1 cellular context compared by ENCODE assay signal in genomic region chr11:6747097-6747662, GRCh38.
TF ChIP-seq lines count a peak whose summit lies in the region.

No MANE protein-coding gene starts in this region.

TF ChIP-seq in K562, 482 proteins besides CTCF, POLR2A, EP300 and RAD21 (continues in another document):
- TF ChIP-seq ZNF507 (tag; conservative IDR thresholded peaks at IDR 0.05) (no peak), ARID1B (IDR thresholded peaks at IDR 0.05) (peak; percentile 73), ZNF584 (CRISPR knock-in tag; IDR thresholded peaks at IDR 0.05; ENCODE audit: low read depth) (0 out of 2 replicates have a peak, but pooled peaks have one; percentile 37), TAL1 (IDR thresholded peaks at IDR 0.05) (peak; percentile 71), DIDO1 (tag; IDR thresholded peaks at IDR 0.05; ENCODE audit: low read depth) (no peak), ZNF592 (IDR thresholded peaks at IDR 0.05) (0 out of 2 replicates have a peak, but pooled peaks have one; percentile 43), ZNF232 (CRISPR knock-in tag; IDR thresholded peaks at IDR 0.05) (no peak), ZNF644 (tag; IDR thresholded peaks at IDR 0.05; ENCODE audit: low read depth) (0 out of 2 replicates have a peak, but pooled peaks have one; percentile 46), CBFB (CRISPR knock-in tag; IDR thresholded peaks at IDR 0.05) (no peak), CBX3 (IDR thresholded peaks at IDR 0.05; ENCODE audit: borderline replicate concordance in 1 of 2, low read length in 2 of 2) (no peak; a peak in 1 of 3 replicates), HNRNPLL (IDR thresholded peaks at IDR 0.05; ENCODE audit: low read depth, low read length, poor library complexity, severe bottlenecking) (no peak), SMARCA4 (IDR thresholded peaks at IDR 0.05) (peak; percentile 40; the same call in 1 of the 2 replicates), L3MBTL2 (IDR thresholded peaks at IDR 0.05) (peak; percentile 60; the same call in 1 of the 2 replicates), ZSCAN29 (IDR thresholded peaks at IDR 0.05) (no peak), SMAD4 (CRISPR knock-in tag; conservative IDR thresholded peaks at IDR 0.05) (0 out of 2 replicates have a peak, but pooled peaks have one; percentile 24), CEBPB (tag; IDR thresholded peaks at IDR 0.05) (no peak), HNRNPK (IDR thresholded peaks at IDR 0.05; ENCODE audit: low read depth, low read length, poor library complexity, severe bottlenecking) (no peak), DPF2 (IDR thresholded peaks at IDR 0.05) (peak; percentile 60; the same call in 1 of the 2 replicates), HMGXB4 (CRISPR knock-in tag; IDR thresholded peaks at IDR 0.05) (no peak), CBFA2T3 (IDR thresholded peaks at IDR 0.05) (peak; percentile 68), POLR2AphosphoS2 (IDR thresholded peaks at IDR 0.05; ENCODE audit: low read length) (no peak), STAG1 (CRISPR knock-in tag; IDR thresholded peaks at IDR 0.05; ENCODE audit: borderline replicate concordance) (no peak), CREBBP (IDR thresholded peaks at IDR 0.05; ENCODE audit: low read depth, low read length) (no peak), CEBPZ (IDR thresholded peaks at IDR 0.05; ENCODE audit: borderline replicate concordance, low read depth, low read length) (no peak), HIVEP1 (CRISPR knock-in tag; IDR thresholded peaks at IDR 0.05) (no peak), DEAF1 (CRISPR knock-in tag; IDR thresholded peaks at IDR 0.05) (no peak), EHMT2 (IDR thresholded peaks at IDR 0.05) (no peak), ZBTB7A (IDR thresholded peaks at IDR 0.05; ENCODE audit: borderline replicate concordance, control insufficient read depth, low read depth, low read length) (no peak), RAD51 (IDR thresholded peaks at IDR 0.05; ENCODE audit: borderline replicate concordance, low read depth) (peak; percentile 26; the same call in 1 of the 2 replicates), CREM (IDR thresholded peaks at IDR 0.05; ENCODE audit: low read depth) (no peak), MED1 (CRISPR knock-in tag; IDR thresholded peaks at IDR 0.05; ENCODE audit: borderline replicate concordance) (no peak), ZNF589 (CRISPR knock-in tag; IDR thresholded peaks at IDR 0.05; ENCODE audit: low read depth) (0 out of 2 replicates have a peak, but pooled peaks have one; percentile 27), DMBX1 (CRISPR knock-in tag; IDR thresholded peaks at IDR 0.05; ENCODE audit: borderline replicate concordance) (no peak), ATF2 (CRISPR knock-in tag; IDR thresholded peaks at IDR 0.05) (no peak), ZNF830 (CRISPR knock-in tag; IDR thresholded peaks at IDR 0.05) (no peak), FOSL1 (tag; conservative IDR thresholded peaks at IDR 0.05) (0 out of 2 replicates have a peak, but pooled peaks have one; percentile 12), NFYB (IDR thresholded peaks at IDR 0.05; ENCODE audit: extremely low read depth, insufficient read length) (no peak)
- TF ChIP-seq, protein P1, sequence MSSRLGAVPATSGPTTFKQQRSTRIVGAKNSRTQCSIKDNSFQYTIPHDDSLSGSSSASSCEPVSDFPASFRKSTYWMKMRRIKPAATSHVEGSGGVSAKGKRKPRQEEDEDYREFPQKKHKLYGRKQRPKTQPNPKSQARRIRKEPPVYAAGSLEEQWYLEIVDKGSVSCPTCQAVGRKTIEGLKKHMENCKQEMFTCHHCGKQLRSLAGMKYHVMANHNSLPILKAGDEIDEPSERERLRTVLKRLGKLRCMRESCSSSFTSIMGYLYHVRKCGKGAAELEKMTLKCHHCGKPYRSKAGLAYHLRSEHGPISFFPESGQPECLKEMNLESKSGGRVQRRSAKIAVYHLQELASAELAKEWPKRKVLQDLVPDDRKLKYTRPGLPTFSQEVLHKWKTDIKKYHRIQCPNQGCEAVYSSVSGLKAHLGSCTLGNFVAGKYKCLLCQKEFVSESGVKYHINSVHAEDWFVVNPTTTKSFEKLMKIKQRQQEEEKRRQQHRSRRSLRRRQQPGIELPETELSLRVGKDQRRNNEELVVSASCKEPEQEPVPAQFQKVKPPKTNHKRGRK (tag; IDR thresholded peaks at IDR 0.05): no peak
- TF ChIP-seq, protein P2, sequence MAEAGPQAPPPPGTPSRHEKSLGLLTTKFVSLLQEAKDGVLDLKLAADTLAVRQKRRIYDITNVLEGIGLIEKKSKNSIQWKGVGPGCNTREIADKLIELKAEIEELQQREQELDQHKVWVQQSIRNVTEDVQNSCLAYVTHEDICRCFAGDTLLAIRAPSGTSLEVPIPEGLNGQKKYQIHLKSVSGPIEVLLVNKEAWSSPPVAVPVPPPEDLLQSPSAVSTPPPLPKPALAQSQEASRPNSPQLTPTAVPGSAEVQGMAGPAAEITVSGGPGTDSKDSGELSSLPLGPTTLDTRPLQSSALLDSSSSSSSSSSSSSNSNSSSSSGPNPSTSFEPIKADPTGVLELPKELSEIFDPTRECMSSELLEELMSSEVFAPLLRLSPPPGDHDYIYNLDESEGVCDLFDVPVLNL (CRISPR knock-in tag; IDR thresholded peaks at IDR 0.05; ENCODE audit: low read depth): no peak
- TF ChIP-seq, protein P3, sequence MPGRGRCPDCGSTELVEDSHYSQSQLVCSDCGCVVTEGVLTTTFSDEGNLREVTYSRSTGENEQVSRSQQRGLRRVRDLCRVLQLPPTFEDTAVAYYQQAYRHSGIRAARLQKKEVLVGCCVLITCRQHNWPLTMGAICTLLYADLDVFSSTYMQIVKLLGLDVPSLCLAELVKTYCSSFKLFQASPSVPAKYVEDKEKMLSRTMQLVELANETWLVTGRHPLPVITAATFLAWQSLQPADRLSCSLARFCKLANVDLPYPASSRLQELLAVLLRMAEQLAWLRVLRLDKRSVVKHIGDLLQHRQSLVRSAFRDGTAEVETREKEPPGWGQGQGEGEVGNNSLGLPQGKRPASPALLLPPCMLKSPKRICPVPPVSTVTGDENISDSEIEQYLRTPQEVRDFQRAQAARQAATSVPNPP (IDR thresholded peaks at IDR 0.05; ENCODE audit: borderline replicate concordance, insufficient read depth, insufficient read length): no peak
- TF ChIP-seq, protein P4, sequence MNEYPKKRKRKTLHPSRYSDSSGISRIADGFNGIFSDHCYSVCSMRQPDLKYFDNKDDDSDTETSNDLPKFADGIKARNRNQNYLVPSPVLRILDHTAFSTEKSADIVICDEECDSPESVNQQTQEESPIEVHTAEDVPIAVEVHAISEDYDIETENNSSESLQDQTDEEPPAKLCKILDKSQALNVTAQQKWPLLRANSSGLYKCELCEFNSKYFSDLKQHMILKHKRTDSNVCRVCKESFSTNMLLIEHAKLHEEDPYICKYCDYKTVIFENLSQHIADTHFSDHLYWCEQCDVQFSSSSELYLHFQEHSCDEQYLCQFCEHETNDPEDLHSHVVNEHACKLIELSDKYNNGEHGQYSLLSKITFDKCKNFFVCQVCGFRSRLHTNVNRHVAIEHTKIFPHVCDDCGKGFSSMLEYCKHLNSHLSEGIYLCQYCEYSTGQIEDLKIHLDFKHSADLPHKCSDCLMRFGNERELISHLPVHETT (CRISPR knock-in tag; conservative IDR thresholded peaks at IDR 0.05 in 1 of 2, IDR thresholded peaks at IDR 0.05 in 1 of 2): no peak
- TF ChIP-seq, protein P5, sequence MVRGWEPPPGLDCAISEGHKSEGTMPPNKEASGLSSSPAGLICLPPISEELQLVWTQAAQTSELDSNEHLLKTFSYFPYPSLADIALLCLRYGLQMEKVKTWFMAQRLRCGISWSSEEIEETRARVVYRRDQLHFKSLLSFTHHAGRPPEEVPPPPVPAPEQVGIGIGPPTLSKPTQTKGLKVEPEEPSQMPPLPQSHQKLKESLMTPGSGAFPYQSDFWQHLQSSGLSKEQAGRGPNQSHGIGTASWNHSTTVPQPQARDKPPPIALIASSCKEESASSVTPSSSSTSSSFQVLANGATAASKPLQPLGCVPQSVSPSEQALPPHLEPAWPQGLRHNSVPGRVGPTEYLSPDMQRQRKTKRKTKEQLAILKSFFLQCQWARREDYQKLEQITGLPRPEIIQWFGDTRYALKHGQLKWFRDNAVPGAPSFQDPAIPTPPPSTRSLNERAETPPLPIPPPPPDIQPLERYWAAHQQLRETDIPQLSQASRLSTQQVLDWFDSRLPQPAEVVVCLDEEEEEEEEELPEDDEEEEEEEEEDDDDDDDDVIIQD (CRISPR knock-in tag; IDR thresholded peaks at IDR 0.05): no peak
